ENCODE assay signal across 1 cellular context in the genomic region with DNA sequence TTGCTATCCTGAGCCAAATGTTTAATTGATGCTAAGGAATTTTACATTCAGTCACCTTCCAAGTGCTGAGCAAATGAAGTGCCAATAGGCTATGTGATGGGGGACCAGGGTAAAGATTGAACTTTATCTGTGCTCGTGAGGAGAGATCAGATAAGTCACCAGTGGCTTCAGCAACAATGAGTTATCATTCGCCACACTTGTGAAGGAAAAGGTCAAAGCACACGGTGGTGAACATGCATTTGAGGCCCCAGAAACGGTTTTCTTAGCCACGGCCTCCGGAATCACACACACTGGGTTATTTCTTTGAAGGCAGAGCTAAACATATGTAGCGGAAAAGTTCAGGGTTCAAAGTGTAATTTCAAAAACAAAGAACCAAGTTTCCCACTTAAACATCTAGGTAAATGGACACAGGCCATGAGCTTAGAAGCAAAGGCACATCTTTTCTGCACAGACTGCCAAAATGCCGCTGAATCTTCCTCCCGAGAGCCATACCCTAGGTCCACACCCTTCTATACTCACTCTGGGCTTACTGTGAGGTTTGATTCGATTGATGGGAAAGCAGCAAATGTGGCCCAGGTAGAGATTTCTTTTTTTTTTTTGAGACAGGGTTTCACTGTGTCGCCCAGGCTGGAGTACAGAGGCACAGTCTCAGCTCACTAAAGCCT.
TF ChIP-seq lines count a peak whose summit lies in the region.

No MANE protein-coding gene starts in this region.

TF ChIP-seq in HepG2, 621 proteins besides CTCF, POLR2A, EP300 and RAD21 (continued from another document and continues in another):
- TF ChIP-seq, protein P1, sequence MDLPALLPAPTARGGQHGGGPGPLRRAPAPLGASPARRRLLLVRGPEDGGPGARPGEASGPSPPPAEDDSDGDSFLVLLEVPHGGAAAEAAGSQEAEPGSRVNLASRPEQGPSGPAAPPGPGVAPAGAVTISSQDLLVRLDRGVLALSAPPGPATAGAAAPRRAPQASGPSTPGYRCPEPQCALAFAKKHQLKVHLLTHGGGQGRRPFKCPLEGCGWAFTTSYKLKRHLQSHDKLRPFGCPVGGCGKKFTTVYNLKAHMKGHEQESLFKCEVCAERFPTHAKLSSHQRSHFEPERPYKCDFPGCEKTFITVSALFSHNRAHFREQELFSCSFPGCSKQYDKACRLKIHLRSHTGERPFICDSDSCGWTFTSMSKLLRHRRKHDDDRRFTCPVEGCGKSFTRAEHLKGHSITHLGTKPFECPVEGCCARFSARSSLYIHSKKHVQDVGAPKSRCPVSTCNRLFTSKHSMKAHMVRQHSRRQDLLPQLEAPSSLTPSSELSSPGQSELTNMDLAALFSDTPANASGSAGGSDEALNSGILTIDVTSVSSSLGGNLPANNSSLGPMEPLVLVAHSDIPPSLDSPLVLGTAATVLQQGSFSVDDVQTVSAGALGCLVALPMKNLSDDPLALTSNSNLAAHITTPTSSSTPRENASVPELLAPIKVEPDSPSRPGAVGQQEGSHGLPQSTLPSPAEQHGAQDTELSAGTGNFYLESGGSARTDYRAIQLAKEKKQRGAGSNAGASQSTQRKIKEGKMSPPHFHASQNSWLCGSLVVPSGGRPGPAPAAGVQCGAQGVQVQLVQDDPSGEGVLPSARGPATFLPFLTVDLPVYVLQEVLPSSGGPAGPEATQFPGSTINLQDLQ (CRISPR knock-in tag; IDR thresholded peaks at IDR 0.05) = 0 out of 2 replicates have a peak, but pooled peaks have one; percentile 28
- TF ChIP-seq ZNF674 (CRISPR knock-in tag; IDR thresholded peaks at IDR 0.05; ENCODE audit: low read depth) = no peak
- peak; percentile 63; the same call in 1 of the 2 replicates for TF ChIP-seq RCOR2 (CRISPR knock-in tag; IDR thresholded peaks at IDR 0.05)
- peak; percentile 73 for TF ChIP-seq ZNF644 (CRISPR knock-in tag; IDR thresholded peaks at IDR 0.05; ENCODE audit: low read depth)
- TF ChIP-seq, protein P2, sequence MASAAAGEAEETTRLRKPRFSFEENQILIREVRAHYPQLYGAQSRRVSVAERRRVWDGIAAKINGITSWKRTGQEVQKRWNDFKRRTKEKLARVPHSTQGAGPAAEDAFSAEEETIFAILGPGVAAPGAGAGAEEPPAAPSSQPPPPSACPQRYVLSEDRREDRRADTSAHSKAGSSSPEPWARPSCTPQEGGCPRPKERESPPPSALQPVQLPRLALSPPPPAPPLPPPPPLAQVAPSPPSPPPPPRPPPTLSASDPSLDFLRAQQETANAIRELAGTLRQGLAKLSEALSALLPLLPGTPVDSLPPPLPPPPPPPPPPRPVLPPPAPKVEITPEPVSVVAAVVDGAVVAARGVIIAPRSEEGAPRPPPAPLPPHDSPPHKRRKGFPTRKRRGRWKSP (CRISPR knock-in tag; IDR thresholded peaks at IDR 0.05) = 0 out of 2 replicates have a peak, but pooled peaks have one; percentile 25
- TF ChIP-seq, protein P3, sequence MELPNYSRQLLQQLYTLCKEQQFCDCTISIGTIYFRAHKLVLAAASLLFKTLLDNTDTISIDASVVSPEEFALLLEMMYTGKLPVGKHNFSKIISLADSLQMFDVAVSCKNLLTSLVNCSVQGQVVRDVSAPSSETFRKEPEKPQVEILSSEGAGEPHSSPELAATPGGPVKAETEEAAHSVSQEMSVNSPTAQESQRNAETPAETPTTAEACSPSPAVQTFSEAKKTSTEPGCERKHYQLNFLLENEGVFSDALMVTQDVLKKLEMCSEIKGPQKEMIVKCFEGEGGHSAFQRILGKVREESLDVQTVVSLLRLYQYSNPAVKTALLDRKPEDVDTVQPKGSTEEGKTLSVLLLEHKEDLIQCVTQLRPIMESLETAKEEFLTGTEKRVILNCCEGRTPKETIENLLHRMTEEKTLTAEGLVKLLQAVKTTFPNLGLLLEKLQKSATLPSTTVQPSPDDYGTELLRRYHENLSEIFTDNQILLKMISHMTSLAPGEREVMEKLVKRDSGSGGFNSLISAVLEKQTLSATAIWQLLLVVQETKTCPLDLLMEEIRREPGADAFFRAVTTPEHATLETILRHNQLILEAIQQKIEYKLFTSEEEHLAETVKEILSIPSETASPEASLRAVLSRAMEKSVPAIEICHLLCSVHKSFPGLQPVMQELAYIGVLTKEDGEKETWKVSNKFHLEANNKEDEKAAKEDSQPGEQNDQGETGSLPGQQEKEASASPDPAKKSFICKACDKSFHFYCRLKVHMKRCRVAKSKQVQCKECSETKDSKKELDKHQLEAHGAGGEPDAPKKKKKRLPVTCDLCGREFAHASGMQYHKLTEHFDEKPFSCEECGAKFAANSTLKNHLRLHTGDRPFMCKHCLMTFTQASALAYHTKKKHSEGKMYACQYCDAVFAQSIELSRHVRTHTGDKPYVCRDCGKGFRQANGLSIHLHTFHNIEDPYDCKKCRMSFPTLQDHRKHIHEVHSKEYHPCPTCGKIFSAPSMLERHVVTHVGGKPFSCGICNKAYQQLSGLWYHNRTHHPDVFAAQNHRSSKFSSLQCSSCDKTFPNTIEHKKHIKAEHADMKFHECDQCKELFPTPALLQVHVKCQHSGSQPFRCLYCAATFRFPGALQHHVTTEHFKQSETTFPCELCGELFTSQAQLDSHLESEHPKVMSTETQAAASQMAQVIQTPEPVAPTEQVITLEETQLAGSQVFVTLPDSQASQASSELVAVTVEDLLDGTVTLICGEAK (IDR thresholded peaks at IDR 0.05) = no peak
- TF ChIP-seq, protein P3 (CRISPR knock-in tag; IDR thresholded peaks at IDR 0.05) = peak; percentile 72; the same call in 1 of the 2 replicates
- peak; percentile 85; the same call in 1 of the 2 replicates for TF ChIP-seq ZNF264 (CRISPR knock-in tag; IDR thresholded peaks at IDR 0.05)
- TF ChIP-seq PHB2 (IDR thresholded peaks at IDR 0.05; ENCODE audit: partially characterized antibody) = no peak
- peak; percentile 38; the same call in 1 of the 2 replicates for TF ChIP-seq ZKSCAN5 (CRISPR knock-in tag; IDR thresholded peaks at IDR 0.05)
- no peak for TF ChIP-seq ZNF101 (CRISPR knock-in tag; IDR thresholded peaks at IDR 0.05; ENCODE audit: borderline replicate concordance, low read depth)
- no peak for TF ChIP-seq KMT2A (CRISPR knock-in tag; IDR thresholded peaks at IDR 0.05)
- TF ChIP-seq RFX5 (IDR thresholded peaks at IDR 0.05; ENCODE audit: low read depth, low read length) = no peak
- 0 out of 2 replicates have a peak, but pooled peaks have one; percentile 38 for TF ChIP-seq ELF4 (CRISPR knock-in tag; IDR thresholded peaks at IDR 0.05; ENCODE audit: borderline replicate concordance)
- TF ChIP-seq FOSL1 (CRISPR knock-in tag; IDR thresholded peaks at IDR 0.05; ENCODE audit: borderline replicate concordance) = no peak
- peak; percentile 72 for TF ChIP-seq ASH2L (IDR thresholded peaks at IDR 0.05; ENCODE audit: insufficient read length, low read depth, low read length)
- 0 out of 2 replicates have a peak, but pooled peaks have one; percentile 50 for TF ChIP-seq SALL2 (CRISPR knock-in tag; IDR thresholded peaks at IDR 0.05)
- TF ChIP-seq, protein P4, sequence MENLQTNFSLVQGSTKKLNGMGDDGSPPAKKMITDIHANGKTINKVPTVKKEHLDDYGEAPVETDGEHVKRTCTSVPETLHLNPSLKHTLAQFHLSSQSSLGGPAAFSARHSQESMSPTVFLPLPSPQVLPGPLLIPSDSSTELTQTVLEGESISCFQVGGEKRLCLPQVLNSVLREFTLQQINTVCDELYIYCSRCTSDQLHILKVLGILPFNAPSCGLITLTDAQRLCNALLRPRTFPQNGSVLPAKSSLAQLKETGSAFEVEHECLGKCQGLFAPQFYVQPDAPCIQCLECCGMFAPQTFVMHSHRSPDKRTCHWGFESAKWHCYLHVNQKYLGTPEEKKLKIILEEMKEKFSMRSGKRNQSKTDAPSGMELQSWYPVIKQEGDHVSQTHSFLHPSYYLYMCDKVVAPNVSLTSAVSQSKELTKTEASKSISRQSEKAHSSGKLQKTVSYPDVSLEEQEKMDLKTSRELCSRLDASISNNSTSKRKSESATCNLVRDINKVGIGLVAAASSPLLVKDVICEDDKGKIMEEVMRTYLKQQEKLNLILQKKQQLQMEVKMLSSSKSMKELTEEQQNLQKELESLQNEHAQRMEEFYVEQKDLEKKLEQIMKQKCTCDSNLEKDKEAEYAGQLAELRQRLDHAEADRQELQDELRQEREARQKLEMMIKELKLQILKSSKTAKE (CRISPR knock-in tag; IDR thresholded peaks at IDR 0.05; ENCODE audit: borderline replicate concordance) = peak; percentile 64
- TF ChIP-seq ZNF496 (CRISPR knock-in tag; IDR thresholded peaks at IDR 0.05; ENCODE audit: insufficient replicate concordance) = no peak
- no peak for TF ChIP-seq GPN1 (CRISPR knock-in tag; IDR thresholded peaks at IDR 0.05; ENCODE audit: borderline replicate concordance)
- peak; percentile 54; the same call in 1 of the 2 replicates for TF ChIP-seq RNF2 (conservative IDR thresholded peaks at IDR 0.05; ENCODE audit: low read depth)
- peak; percentile 75 for TF ChIP-seq IRF2 (CRISPR knock-in tag; IDR thresholded peaks at IDR 0.05)
- TF ChIP-seq, protein P5, sequence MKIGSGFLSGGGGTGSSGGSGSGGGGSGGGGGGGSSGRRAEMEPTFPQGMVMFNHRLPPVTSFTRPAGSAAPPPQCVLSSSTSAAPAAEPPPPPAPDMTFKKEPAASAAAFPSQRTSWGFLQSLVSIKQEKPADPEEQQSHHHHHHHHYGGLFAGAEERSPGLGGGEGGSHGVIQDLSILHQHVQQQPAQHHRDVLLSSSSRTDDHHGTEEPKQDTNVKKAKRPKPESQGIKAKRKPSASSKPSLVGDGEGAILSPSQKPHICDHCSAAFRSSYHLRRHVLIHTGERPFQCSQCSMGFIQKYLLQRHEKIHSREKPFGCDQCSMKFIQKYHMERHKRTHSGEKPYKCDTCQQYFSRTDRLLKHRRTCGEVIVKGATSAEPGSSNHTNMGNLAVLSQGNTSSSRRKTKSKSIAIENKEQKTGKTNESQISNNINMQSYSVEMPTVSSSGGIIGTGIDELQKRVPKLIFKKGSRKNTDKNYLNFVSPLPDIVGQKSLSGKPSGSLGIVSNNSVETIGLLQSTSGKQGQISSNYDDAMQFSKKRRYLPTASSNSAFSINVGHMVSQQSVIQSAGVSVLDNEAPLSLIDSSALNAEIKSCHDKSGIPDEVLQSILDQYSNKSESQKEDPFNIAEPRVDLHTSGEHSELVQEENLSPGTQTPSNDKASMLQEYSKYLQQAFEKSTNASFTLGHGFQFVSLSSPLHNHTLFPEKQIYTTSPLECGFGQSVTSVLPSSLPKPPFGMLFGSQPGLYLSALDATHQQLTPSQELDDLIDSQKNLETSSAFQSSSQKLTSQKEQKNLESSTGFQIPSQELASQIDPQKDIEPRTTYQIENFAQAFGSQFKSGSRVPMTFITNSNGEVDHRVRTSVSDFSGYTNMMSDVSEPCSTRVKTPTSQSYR (CRISPR knock-in tag; IDR thresholded peaks at IDR 0.05; ENCODE audit: borderline replicate concordance) = no peak
- TF ChIP-seq YEATS4 (CRISPR knock-in tag; IDR thresholded peaks at IDR 0.05; ENCODE audit: borderline replicate concordance) = peak; percentile 82
- TF ChIP-seq, protein P6, sequence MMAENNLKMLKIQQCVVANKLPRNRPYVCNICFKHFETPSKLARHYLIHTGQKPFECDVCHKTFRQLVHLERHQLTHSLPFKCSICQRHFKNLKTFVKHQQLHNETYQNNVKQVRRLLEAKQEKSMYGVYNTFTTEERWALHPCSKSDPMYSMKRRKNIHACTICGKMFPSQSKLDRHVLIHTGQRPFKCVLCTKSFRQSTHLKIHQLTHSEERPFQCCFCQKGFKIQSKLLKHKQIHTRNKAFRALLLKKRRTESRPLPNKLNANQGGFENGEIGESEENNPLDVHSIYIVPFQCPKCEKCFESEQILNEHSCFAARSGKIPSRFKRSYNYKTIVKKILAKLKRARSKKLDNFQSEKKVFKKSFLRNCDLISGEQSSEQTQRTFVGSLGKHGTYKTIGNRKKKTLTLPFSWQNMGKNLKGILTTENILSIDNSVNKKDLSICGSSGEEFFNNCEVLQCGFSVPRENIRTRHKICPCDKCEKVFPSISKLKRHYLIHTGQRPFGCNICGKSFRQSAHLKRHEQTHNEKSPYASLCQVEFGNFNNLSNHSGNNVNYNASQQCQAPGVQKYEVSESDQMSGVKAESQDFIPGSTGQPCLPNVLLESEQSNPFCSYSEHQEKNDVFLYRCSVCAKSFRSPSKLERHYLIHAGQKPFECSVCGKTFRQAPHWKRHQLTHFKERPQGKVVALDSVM (CRISPR knock-in tag; IDR thresholded peaks at IDR 0.05) = peak; percentile 92; the same call in 1 of the 2 replicates
- no peak for TF ChIP-seq MAZ (IDR thresholded peaks at IDR 0.05; ENCODE audit: borderline replicate concordance, low read depth, low read length)
- peak; percentile 35 for TF ChIP-seq MAZ (CRISPR knock-in tag; IDR thresholded peaks at IDR 0.05; ENCODE audit: low read depth)
